ENCODE assay signal across 8 cellular contexts in genomic region chr5:179550511-179551342, GRCh38. TPM values are rescaled to one million over a fixed set of nuclear protein-coding genes. Genes with fewer than 3 reads are reported as not detected.
DNase-seq lines count a peak whose midpoint lies in the region; ATAC-seq and TF ChIP-seq lines count a peak whose summit lies in the region.

A gene with protein sequence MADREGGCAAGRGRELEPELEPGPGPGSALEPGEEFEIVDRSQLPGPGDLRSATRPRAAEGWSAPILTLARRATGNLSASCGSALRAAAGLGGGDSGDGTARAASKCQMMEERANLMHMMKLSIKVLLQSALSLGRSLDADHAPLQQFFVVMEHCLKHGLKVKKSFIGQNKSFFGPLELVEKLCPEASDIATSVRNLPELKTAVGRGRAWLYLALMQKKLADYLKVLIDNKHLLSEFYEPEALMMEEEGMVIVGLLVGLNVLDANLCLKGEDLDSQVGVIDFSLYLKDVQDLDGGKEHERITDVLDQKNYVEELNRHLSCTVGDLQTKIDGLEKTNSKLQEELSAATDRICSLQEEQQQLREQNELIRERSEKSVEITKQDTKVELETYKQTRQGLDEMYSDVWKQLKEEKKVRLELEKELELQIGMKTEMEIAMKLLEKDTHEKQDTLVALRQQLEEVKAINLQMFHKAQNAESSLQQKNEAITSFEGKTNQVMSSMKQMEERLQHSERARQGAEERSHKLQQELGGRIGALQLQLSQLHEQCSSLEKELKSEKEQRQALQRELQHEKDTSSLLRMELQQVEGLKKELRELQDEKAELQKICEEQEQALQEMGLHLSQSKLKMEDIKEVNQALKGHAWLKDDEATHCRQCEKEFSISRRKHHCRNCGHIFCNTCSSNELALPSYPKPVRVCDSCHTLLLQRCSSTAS (plus strand): TSS chr5:179550554. CDS start chr5:179550570, 16 bp downstream.

- peaks cover 16% of the 10 kb centered on the region for H4K20me1 ChIP-seq in neural progenitor cell (ENCODE audit: low read depth)

- TF ChIP-seq CTCF in RWPE1 (conservative IDR thresholded peaks at IDR 0.05; ENCODE audit: low read depth) (no peak), fibroblast of villous mesenchyme (IDR thresholded peaks at IDR 0.05; ENCODE audit: insufficient read depth, low read depth, low read length) (no peak), neural progenitor cell (IDR thresholded peaks at IDR 0.05) (no peak)

- POLR2A ChIA-PET in RWPE1 (lab: Yijun Ruan, JAX; ENCODE audit: low non-redundant PET), result interaction anchor here (0.6 to 1.2 kb wide), 4 partner anchors 9 to 213 kb away, joined by 3 to 5 read pairs (median 4); partner anchors contain the start of gene HNRNPH1

- H3K4me3 Mint-ChIP-seq in neural progenitor cell, result peak within 1 kb of the TSS; percentile 95

- H3K27ac ChIP-seq in HUES48 (ENCODE audit: low read depth, low read length) (peak within 1 kb of the TSS; percentile 98), RWPE1 (peak within 1 kb of the TSS; percentile 95), neural progenitor cell (peak within 1 kb of the TSS; percentile 98), stomach smooth muscle (ENCODE audit: low read length) (peak within 1 kb of the TSS; percentile 83)

- H3K9me3 ChIP-seq in HUES48 (ENCODE audit: control insufficient read depth, insufficient read depth, low read length) (no peaks in the 10 kb centered on the region), neural progenitor cell (ENCODE audit: low read depth) (no peaks in the 10 kb centered on the region), stomach smooth muscle (ENCODE audit: control insufficient read depth in 2 of 2, low read length in 2 of 2) (no peaks in the 10 kb centered on the region)

- H3K27ac Mint-ChIP-seq in neural progenitor cell, result peak within 1 kb of the TSS; percentile 98

- H3K36me3 ChIP-seq in HUES48 (ENCODE audit: control insufficient read depth, insufficient read depth, low read length) (peaks cover 11% of the 10 kb centered on the region; the same call in 1 of the 2 replicates), neural progenitor cell (no peaks in the 10 kb centered on the region), stomach smooth muscle (ENCODE audit: control insufficient read depth in 2 of 2, insufficient read depth in 2 of 2, low read length in 2 of 2) (no peaks in the 10 kb centered on the region)

- peaks cover 16% of the 10 kb centered on the region for H3K36me3 Mint-ChIP-seq in neural progenitor cell

- no peaks in the 10 kb centered on the region for H3K9me3 Mint-ChIP-seq in neural progenitor cell

- H3K79me2 ChIP-seq in neural progenitor cell (ENCODE audit: low read depth), result peaks cover 49% of the 10 kb centered on the region

- H2AFZ ChIP-seq in neural progenitor cell (replicated peaks), result peak within 1 kb of the TSS; percentile 85

- peaks cover 18% of the 10 kb centered on the region for H3K4me1 Mint-ChIP-seq in neural progenitor cell

- DNase-seq in DMS53 (lab: John Stamatoyannopoulos, UW), result peak; percentile 92
- peak; percentile 82 for DNase-seq in RWPE1 (ENCODE audit: low spot score)
- peak; percentile 82 for DNase-seq in activated effector memory CD4-positive, alpha-beta T cell treated with Interleukin-2 at 50 U/mL for 16 hours
- DNase-seq in fibroblast of villous mesenchyme (ENCODE audit: low read depth), result peak; percentile 75
- peak; percentile 84 for DNase-seq in neural progenitor cell (ENCODE audit: low spot score)

- CTCF ChIA-PET in RWPE1 (lab: Yijun Ruan, JAX), result no interaction called here

- peak; percentile 86 for ATAC-seq in GM21390 (IDR thresholded peaks at IDR 0.05; ENCODE audit: unreplicated experiment)

- no peaks in the 10 kb centered on the region for H3K27me3 ChIP-seq in HUES48 (ENCODE audit: control insufficient read depth, insufficient read depth, low read length)
- H3K27me3 ChIP-seq in neural progenitor cell, result no peaks in the 10 kb centered on the region
- H3K27me3 ChIP-seq in stomach smooth muscle (ENCODE audit: control insufficient read depth in 1 of 2, insufficient read depth in 2 of 2, low read length in 2 of 2), result no peaks in the 10 kb centered on the region

- H3K9ac ChIP-seq in HUES48 (ENCODE audit: low read depth, low read length) (peak within 1 kb of the TSS; percentile 96), neural progenitor cell (peak within 1 kb of the TSS; percentile 90), stomach smooth muscle (ENCODE audit: low read length in 2 of 2) (peak within 1 kb of the TSS; percentile 84 to 90)

- peaks cover 6% of the 10 kb centered on the region for H3K27me3 Mint-ChIP-seq in neural progenitor cell (ENCODE audit: insufficient read depth, low read depth)

- H3K4me2 ChIP-seq in neural progenitor cell, result peak within 1 kb of the TSS; percentile 98

- peaks cover 17% of the 10 kb centered on the region for H3K4me1 ChIP-seq in HUES48 (ENCODE audit: control insufficient read depth, insufficient read depth, low read length)
- H3K4me1 ChIP-seq in neural progenitor cell, result peaks cover 14% of the 10 kb centered on the region
- H3K4me1 ChIP-seq in stomach smooth muscle (ENCODE audit: control insufficient read depth, insufficient read depth, low read length), result peaks cover 11% of the 10 kb centered on the region

- H3K4me3 ChIP-seq in HUES48 (ENCODE audit: low read depth, low read length) (peak within 1 kb of the TSS; percentile 95), fibroblast of villous mesenchyme (ENCODE audit: low read depth, low read length) (peak within 1 kb of the TSS; percentile 85), neural progenitor cell (peak within 1 kb of the TSS; percentile 86), stomach smooth muscle (ENCODE audit: low read length in 2 of 2) (peak within 1 kb of the TSS; percentile 91)

- peaks cover 19% of the 10 kb centered on the region for H3F3A ChIP-seq in neural progenitor cell (ENCODE audit: low read depth)

RNA-seq across cellular contexts. Expression of the gene that starts here (rescaled TPM):
- total RNA-seq in fibroblast of villous mesenchyme, result 42.5 and 54.0 TPM in 2 replicates
- total RNA-seq in neural progenitor cell (ENCODE audit: low replicate concordance), result 45.0 and 45.8 TPM in 2 replicates

Comparison
In these comparisons a context has a peak if more than half of its experiments do, and no peak if none do; other contexts are left out.
1. Peak in every context shown above with its lines: DNase-seq, ATAC-seq, H3K4me3 ChIP-seq and H3K27ac ChIP-seq.